ENCODE assay signal across 8 cellular contexts in genomic region chr21:42219606-42220137, GRCh38. TPM values are rescaled to one million over a fixed set of nuclear protein-coding genes. Genes with fewer than 3 reads are reported as not detected.
DNase-seq lines count a peak whose midpoint lies in the region; ATAC-seq and TF ChIP-seq lines count a peak whose summit lies in the region.

No MANE protein-coding gene starts in this region.

- H2BK5ac ChIP-seq in mesendoderm (ENCODE audit: low read length), result no peak overlapping the region

- H3K79me1 ChIP-seq in mesendoderm (ENCODE audit: low read length), result no peaks in the 10 kb centered on the region

- no peak overlapping the region for H3K18ac ChIP-seq in mesendoderm (ENCODE audit: low read length)

- H2AK5ac ChIP-seq in mesendoderm (ENCODE audit: low read length), result no peak overlapping the region

- H3K36me3 ChIP-seq in RWPE2 (ENCODE audit: low read depth) (0 out of 2 replicates have a peak, but pooled peaks cover 4% of the 10 kb centered on the region), mesendoderm (ENCODE audit: control insufficient read depth, insufficient read depth, low read length) (no peaks in the 10 kb centered on the region), upper lobe of right lung (no peaks in the 10 kb centered on the region)

- H3K4me3 ChIP-seq in AG10803 (ENCODE audit: low read length) (peak overlapping the region; percentile 27), RWPE2 (ENCODE audit: severe bottlenecking) (peak overlapping the region; percentile 66), mesendoderm (ENCODE audit: low read length) (no peak overlapping the region), upper lobe of right lung (peak overlapping the region; percentile 71)

- intact Hi-C loops in upper lobe of right lung (cut with DNase I), result no loop called here

- H2BK15ac ChIP-seq in mesendoderm (replicated peaks; ENCODE audit: low read depth), result no peak overlapping the region

- no peak overlapping the region for H3K9ac ChIP-seq in mesendoderm (ENCODE audit: low read length)

- no peaks in the 10 kb centered on the region for H3K79me2 ChIP-seq in mesendoderm (ENCODE audit: control insufficient read depth, insufficient read depth, low read length)

- no peak for TF ChIP-seq CTCF in AG10803 (conservative IDR thresholded peaks at IDR 0.05; ENCODE audit: low read length)
- no peak for TF ChIP-seq CTCF in RWPE2 (IDR thresholded peaks at IDR 0.05; ENCODE audit: poor library complexity, severe bottlenecking)
- TF ChIP-seq CTCF in upper lobe of right lung (IDR thresholded peaks at IDR 0.05), result no peak

- H3K4me1 ChIP-seq in RWPE2 (ENCODE audit: insufficient read depth, poor library complexity, severe bottlenecking), result peaks cover 5% of the 10 kb centered on the region
- H3K4me1 ChIP-seq in mesendoderm (ENCODE audit: control insufficient read depth, low read depth, low read length), result no peaks in the 10 kb centered on the region
- H3K4me1 ChIP-seq in upper lobe of right lung, result peaks cover 28% of the 10 kb centered on the region

- H3K4ac ChIP-seq in mesendoderm (ENCODE audit: low read depth, low read length), result no peak overlapping the region

- DNase-seq in AG10803 (ENCODE audit: low read depth) (no peak), RWPE2 (ENCODE audit: low spot score) (no peak), ecto neural progenitor cell (ENCODE audit: low spot score) (peak; percentile 61), mesendoderm (no peak), upper lobe of right lung (peak; percentile 78)

- no peak overlapping the region for H4K5ac ChIP-seq in mesendoderm (ENCODE audit: low read length)

- no peaks in the 10 kb centered on the region for H3K9me3 ChIP-seq in RWPE2 (ENCODE audit: severe bottlenecking)
- H3K9me3 ChIP-seq in upper lobe of right lung, result no peaks in the 10 kb centered on the region

- no peak overlapping the region for H3K23ac ChIP-seq in mesendoderm (ENCODE audit: low read length)

- no peak overlapping the region for H4K8ac ChIP-seq in mesendoderm (ENCODE audit: low read depth, low read length)

- H3K56ac ChIP-seq in mesendoderm (ENCODE audit: low read length), result peak overlapping the region; percentile 56

- no CpG with 5 or more reads among the region's 41 CpGs for whole genome bisulfite sequencing in mesendoderm (ENCODE audit: extremely low coverage, insufficient coverage, low lambda C conversion rate)

- peak overlapping the region; percentile 83 for H3K4me2 ChIP-seq in mesendoderm (ENCODE audit: low read length)

- no peak overlapping the region for H3K27ac ChIP-seq in RWPE2 (ENCODE audit: poor library complexity, severe bottlenecking)
- H3K27ac ChIP-seq in mesendoderm (ENCODE audit: low read depth, low read length), result no peak overlapping the region
- H3K27ac ChIP-seq in upper lobe of right lung, result peak overlapping the region; percentile 82

- H2BK120ac ChIP-seq in mesendoderm (ENCODE audit: low read depth, low read length), result no peak overlapping the region

- H3K27me3 ChIP-seq in RWPE2 (ENCODE audit: insufficient read depth, poor library complexity, severe bottlenecking) (no peaks in the 10 kb centered on the region), mesendoderm (ENCODE audit: insufficient read depth, low read length, poor library complexity) (no peaks in the 10 kb centered on the region), upper lobe of right lung (no peaks in the 10 kb centered on the region)

- ATAC-seq in GM18858 (IDR thresholded peaks at IDR 0.05; ENCODE audit: unreplicated experiment), result peak; percentile 13
- peak; percentile 47 for ATAC-seq in RWPE2 (ENCODE audit: low read depth)
- peak; percentile 41 for ATAC-seq in upper lobe of right lung
- no peak for ATAC-seq in HG02759 (IDR thresholded peaks at IDR 0.05; ENCODE audit: unreplicated experiment)
- no peak for ATAC-seq in GM18861 (IDR thresholded peaks at IDR 0.05; ENCODE audit: unreplicated experiment)

RNA-seq across cellular contexts. Expression of gene ABCG1, which starts 0.7 kb away (rescaled TPM):
- 0.21 TPM for polyA plus RNA-seq in mesendoderm (2013, experiment 1 of 2)
- polyA plus RNA-seq in mesendoderm (2013, experiment 2 of 2), result 0.27 TPM
- total RNA-seq in upper lobe of right lung, result 62.6 TPM

Comparison
In these comparisons a context has a peak if more than half of its experiments do, and no peak if none do; other contexts are left out.
1. DNase-seq: peak in ecto neural progenitor cell (single experiment) and upper lobe of right lung (single experiment); none in AG10803 (single experiment), RWPE2 (single experiment) and mesendoderm (single experiment).
2. ATAC-seq: peak in GM18858 (single experiment), RWPE2 (single experiment) and upper lobe of right lung (single experiment); none in HG02759 (single experiment) and GM18861 (single experiment).